Comparison of ENCODE assay signal across 8 cellular contexts in genomic region chr17:29178750-29179231, GRCh38. TPM values are rescaled to one million over a fixed set of nuclear protein-coding genes. Genes with fewer than 3 reads are reported as not detected.
DNase-seq lines count a peak whose midpoint lies in the region; ATAC-seq, FAIRE-seq and TF ChIP-seq lines count a peak whose summit lies in the region.

No MANE protein-coding gene starts in this region.

- peaks cover 2% of the 10 kb centered on the region; the same call in 1 of the 2 replicates for H3K27me3 Mint-ChIP-seq in HFFc6 (ENCODE audit: insufficient read depth)
- peaks cover 4% of the 10 kb centered on the region for H3K27me3 Mint-ChIP-seq in activated T-helper 1 cell treated with anti-CD3 and anti-CD28 coated beads, Interleukin-12 subunit alpha, Interleukin-12 subunit beta, Interleukin-2, Interleukin-4 antibody, amounts not matched to agents 30 ng/mL and 10 ng/mL and 1 ng/mL, durations not matched to agents 14 hours and 24 hours and 36 hours (ENCODE audit: insufficient read depth)

- H3K27ac Mint-ChIP-seq in HFFc6: peak overlapping the region; percentile 36; the same call in 1 of the 2 replicates
- H3K27ac Mint-ChIP-seq in activated T-helper 1 cell treated with anti-CD3 and anti-CD28 coated beads, Interleukin-12 subunit alpha, Interleukin-12 subunit beta, Interleukin-2, Interleukin-4 antibody, amounts not matched to agents 30 ng/mL and 10 ng/mL and 1 ng/mL, durations not matched to agents 14 hours and 24 hours and 36 hours: no peak overlapping the region

- no peak for TF ChIP-seq CTCF in HFFc6 (IDR thresholded peaks at IDR 0.05)
- no peak for TF ChIP-seq CTCF in smooth muscle cell (IDR thresholded peaks at IDR 0.05; ENCODE audit: borderline replicate concordance, insufficient read depth, poor library complexity, severe bottlenecking)

- no peak overlapping the region for H2AFZ ChIP-seq in smooth muscle cell (ENCODE audit: low read depth)

- intact Hi-C loops in activated T-helper 1 cell treated with anti-CD3 and anti-CD28 coated beads, Interleukin-12 subunit alpha, Interleukin-12 subunit beta, Interleukin-2, Interleukin-4 antibody, amounts not matched to agents 30 ng/mL and 10 ng/mL and 1 ng/mL, durations not matched to agents 14 hours and 24 hours and 36 hours (cut with micrococcal nuclease): no loop called here

- ATAC-seq in GM18867 (IDR thresholded peaks at IDR 0.05; ENCODE audit: unreplicated experiment): no peak

- no peaks in the 10 kb centered on the region; the same call in 1 of the 2 replicates for H3K9me3 ChIP-seq in iPS-20b (ENCODE audit: insufficient read depth, low read depth, low read length)
- H3K9me3 ChIP-seq in smooth muscle cell (replicated peaks; ENCODE audit: low read depth): no peaks in the 10 kb centered on the region

- peak overlapping the region; percentile 85 for H3K4me3 Mint-ChIP-seq in HFFc6
- peak overlapping the region; percentile 68 for H3K4me3 Mint-ChIP-seq in activated T-helper 1 cell treated with anti-CD3 and anti-CD28 coated beads, Interleukin-12 subunit alpha, Interleukin-12 subunit beta, Interleukin-2, Interleukin-4 antibody, amounts not matched to agents 30 ng/mL and 10 ng/mL and 1 ng/mL, durations not matched to agents 14 hours and 24 hours and 36 hours

- H3K4me3 ChIP-seq in iPS-20b (ENCODE audit: low read length) (peak overlapping the region; percentile 88), smooth muscle cell (peak overlapping the region; percentile 66)

- H3K36me3 Mint-ChIP-seq in HFFc6 (ENCODE audit: low read depth): no peaks in the 10 kb centered on the region
- H3K36me3 Mint-ChIP-seq in activated T-helper 1 cell treated with anti-CD3 and anti-CD28 coated beads, Interleukin-12 subunit alpha, Interleukin-12 subunit beta, Interleukin-2, Interleukin-4 antibody, amounts not matched to agents 30 ng/mL and 10 ng/mL and 1 ng/mL, durations not matched to agents 14 hours and 24 hours and 36 hours (ENCODE audit: low read depth): no peaks in the 10 kb centered on the region

- 51% methylated on average over 8 of the region's 8 CpGs for WGBS in smooth muscle cell (ENCODE audit: low lambda C conversion rate)

- no peaks in the 10 kb centered on the region for H3K9me3 Mint-ChIP-seq in HFFc6
- peaks cover 2% of the 10 kb centered on the region for H3K9me3 Mint-ChIP-seq in activated T-helper 1 cell treated with anti-CD3 and anti-CD28 coated beads, Interleukin-12 subunit alpha, Interleukin-12 subunit beta, Interleukin-2, Interleukin-4 antibody, amounts not matched to agents 30 ng/mL and 10 ng/mL and 1 ng/mL, durations not matched to agents 14 hours and 24 hours and 36 hours

- DNase-seq in HFFc6 (no peak), smooth muscle cell (lab: John Stamatoyannopoulos, UW; ENCODE audit: unreplicated experiment) (no peak), RCC 7860 (ENCODE audit: low spot score) (no peak), NCI-H2227 (lab: John Stamatoyannopoulos, UW; ENCODE audit: unreplicated experiment) (no peak), activated gamma-delta T cell (lab: John Stamatoyannopoulos, UW) (no peak)
- DNase-seq in activated T-helper 1 cell treated with anti-CD3 and anti-CD28 coated beads, Interleukin-12 subunit alpha, Interleukin-12 subunit beta, Interleukin-2, Interleukin-4 antibody, amounts not matched to agents 30 ng/mL and 10 ng/mL and 1 ng/mL, durations not matched to agents 14 hours and 24 hours and 36 hours (ENCODE audit: low spot score): no peak

- no peaks in the 10 kb centered on the region for H3K36me3 ChIP-seq in iPS-20b (ENCODE audit: insufficient read depth, low read depth, low read length)
- H3K36me3 ChIP-seq in smooth muscle cell (ENCODE audit: low read depth): no peaks in the 10 kb centered on the region

- H3K27me3 ChIP-seq in iPS-20b (ENCODE audit: insufficient read depth, low read length) (peaks cover 18% of the 10 kb centered on the region), smooth muscle cell (ENCODE audit: low read depth) (no peaks in the 10 kb centered on the region)

- H4K20me1 ChIP-seq in smooth muscle cell (ENCODE audit: low read depth): peaks cover 11% of the 10 kb centered on the region

- H3K79me2 ChIP-seq in smooth muscle cell (ENCODE audit: low read depth): peaks cover 21% of the 10 kb centered on the region

- peak overlapping the region; percentile 75; the same call in 1 of the 2 replicates for H3K9ac ChIP-seq in iPS-20b (ENCODE audit: low read depth, low read length)
- no peak overlapping the region for H3K9ac ChIP-seq in smooth muscle cell (ENCODE audit: low read depth)

- H3K4me2 ChIP-seq in smooth muscle cell: peak overlapping the region; percentile 94

- H3K27ac ChIP-seq in iPS-20b (ENCODE audit: low read length) (no peak overlapping the region), smooth muscle cell (ENCODE audit: low read depth) (no peak overlapping the region)

- FAIRE-seq in RCC 7860 (lab: Jason Lieb, UNC): no peak

- no peaks in the 10 kb centered on the region for H3F3A ChIP-seq in smooth muscle cell (ENCODE audit: low read depth)

- H3K4me1 Mint-ChIP-seq in HFFc6 (ENCODE audit: low read depth): peaks cover 45% of the 10 kb centered on the region
- H3K4me1 Mint-ChIP-seq in activated T-helper 1 cell treated with anti-CD3 and anti-CD28 coated beads, Interleukin-12 subunit alpha, Interleukin-12 subunit beta, Interleukin-2, Interleukin-4 antibody, amounts not matched to agents 30 ng/mL and 10 ng/mL and 1 ng/mL, durations not matched to agents 14 hours and 24 hours and 36 hours (ENCODE audit: low read depth): peaks cover 36% of the 10 kb centered on the region

- peaks cover 24% of the 10 kb centered on the region for H3K4me1 ChIP-seq in iPS-20b (ENCODE audit: insufficient read depth, low read length)
- peaks cover 15% of the 10 kb centered on the region for H3K4me1 ChIP-seq in smooth muscle cell (ENCODE audit: low read depth)

RNA-seq across cellular contexts. Expression of gene MYO18A, which starts 1.4 kb away (rescaled TPM):
- 10 to 100 TPM; 39.2 to 57.7 (median 42.9) TPM for total RNA-seq in HFFc6 (2021; fragmentation: NEBNext Ultra II Directional; extraction: Animal tissue kit (Norgen Biotek cat#: 25700))
- 38.2 and 40.5 TPM in 2 replicates for total RNA-seq in activated T-helper 1 cell treated with anti-CD3 and anti-CD28 coated beads, Interleukin-12 subunit alpha, Interleukin-12 subunit beta, Interleukin-2, Interleukin-4 antibody, amounts not matched to agents 30 ng/mL and 10 ng/mL and 1 ng/mL, durations not matched to agents 14 hours and 24 hours and 36 hours
- 16.0 and 18.0 TPM in 2 replicates for total RNA-seq in smooth muscle cell
- 21.2 and 22.1 TPM in 2 replicates for polyA plus RNA-seq in smooth muscle cell
